13 cellular contexts compared by ENCODE assay signal in the genomic region with DNA sequence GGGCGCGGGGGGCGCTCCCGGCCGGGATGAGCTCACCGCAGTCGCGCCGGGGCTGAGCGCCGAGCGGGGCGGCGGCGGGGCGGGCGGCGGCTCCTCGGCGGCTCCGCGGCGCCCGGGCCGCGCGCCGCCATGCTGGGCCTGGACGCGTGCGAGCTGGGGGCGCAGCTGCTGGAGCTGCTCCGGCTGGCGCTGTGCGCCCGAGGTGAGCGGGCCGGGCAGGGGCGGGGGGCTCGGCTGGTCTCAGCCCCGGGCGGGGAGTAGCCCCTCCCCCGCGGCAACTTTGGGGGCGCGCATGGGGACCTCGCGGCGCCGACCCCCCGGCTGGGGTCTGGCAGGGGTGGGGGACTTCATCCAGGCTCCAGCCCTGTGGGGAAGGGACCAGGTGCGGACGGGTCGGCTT. TPM values are rescaled to one million over a fixed set of nuclear protein-coding genes. Genes with fewer than 3 reads are reported as not detected.
A peak's percentile ranks its signal among the peaks of the same experiment; 100 is the strongest.
DNase-seq lines count a peak whose midpoint lies in the region; ATAC-seq, FAIRE-seq and TF ChIP-seq lines count a peak whose summit lies in the region.
"Had no signal": no experiment of that assay in that cellular context is flagged by ENCODE, and none has a peak within 500 bp of the region (broad histone marks: within the 10 kb centered on the region; RNA-seq: fewer than 3 reads in every experiment).

Gene ARHGDIG (plus strand): TSS at position 40 of the 400 bp plus-strand sequence. CDS start 90 bp downstream, at position 130.

- no peak within 1 kb of the TSS for H3K27ac Mint-ChIP-seq in brain
- H3K27ac Mint-ChIP-seq: stimulated activated naive CD8-positive, alpha-beta T cell treated with anti-CD3 and anti-CD28 coated beads, Interleukin-15, Interleukin-2, amounts not matched to agents 100 ng/mL and 50 ng/mL, for 24 hours had no signal

- ATAC-seq in heart left ventricle (no peak), Right ventricle myocardium superior (ENCODE audit: poor library complexity) (no peak), lower lobe of right lung (no peak), HG02884 (IDR thresholded peaks at IDR 0.05; ENCODE audit: unreplicated experiment) (no peak)
- ATAC-seq: sciatic nerve had no signal

- DNase-seq in heart left ventricle (peak in 1 of 5 donors; percentile 53), Right ventricle myocardium superior (no peak), lower lobe of right lung (no peak), NOMO-1 treated with DMSO at 0.1 percent for 48 hours (lab: John Stamatoyannopoulos, UW; ENCODE audit: unreplicated experiment) (no peak), RCC 7860 (ENCODE audit: low spot score) (no peak)
- DNase-seq: activated gamma-delta T cell, NCI-H1694, T-helper 9 cell had no signal

- FAIRE-seq in RCC 7860 (lab: Jason Lieb, UNC): no peak

- peaks cover 5% of the 10 kb centered on the region for H3K4me1 Mint-ChIP-seq in brain

- peaks cover 43% of the 10 kb centered on the region for H3K27me3 Mint-ChIP-seq in brain

- peak within 1 kb of the TSS; percentile 15 to 58 (median 46) for H3K4me3 ChIP-seq in heart left ventricle
- peak within 1 kb of the TSS; percentile 39 for H3K4me3 ChIP-seq in lower lobe of right lung
- H3K4me3 ChIP-seq in urinary bladder (ENCODE audit: low read depth, low read length): peak within 1 kb of the TSS; percentile 35

- H3K9me3 ChIP-seq in heart left ventricle (no peaks in the 10 kb centered on the region), lower lobe of right lung (no peaks in the 10 kb centered on the region)

- 0 to 20% (median 1%) methylated on average over 3 to 54 of the region's 54 CpGs for WGBS in heart left ventricle, 4 donors
- WGBS in urinary bladder: under 1% methylated on average over 54 of the region's 54 CpGs

- peaks cover 0 to 40% (median 8%) of the 10 kb centered on the region in 9 donors for H3K27me3 ChIP-seq in heart left ventricle
- H3K27me3 ChIP-seq in lower lobe of right lung (ENCODE audit: low read depth): peaks cover 35% of the 10 kb centered on the region

- H3K4me1 ChIP-seq in heart left ventricle: peaks cover 0 to 35% (median 8%) of the 10 kb centered on the region in 12 donors
- H3K4me1 ChIP-seq in lower lobe of right lung: peaks cover 7% of the 10 kb centered on the region
- H3K4me1 ChIP-seq in urinary bladder (ENCODE audit: insufficient read depth): no peaks in the 10 kb centered on the region

- no peak within 1 kb of the TSS for H3K27ac ChIP-seq in heart left ventricle
- no peak within 1 kb of the TSS for H3K27ac ChIP-seq in lower lobe of right lung
- H3K27ac ChIP-seq in urinary bladder (ENCODE audit: low read depth): no peak within 1 kb of the TSS

- no peak for TF ChIP-seq POLR2A in heart left ventricle (IDR thresholded peaks at IDR 0.05)

- TF ChIP-seq CTCF in heart left ventricle (IDR thresholded peaks at IDR 0.05) (no peak), brain (conservative IDR thresholded peaks at IDR 0.05) (no peak), lower lobe of right lung (IDR thresholded peaks at IDR 0.05) (no peak)

- peaks cover 7% of the 10 kb centered on the region for H3K36me3 Mint-ChIP-seq in brain

- intact Hi-C loops in heart left ventricle (cut with DNase I): no loop called here
- intact Hi-C loops in Right ventricle myocardium superior (cut with DNase I): no loop called here
- intact Hi-C loops in lower lobe of right lung (cut with DNase I): no loop called here

- H3K4me3 Mint-ChIP-seq in brain: peak within 1 kb of the TSS; percentile 66 to 79 (median 75)
- H3K4me3 Mint-ChIP-seq: stimulated activated naive CD8-positive, alpha-beta T cell treated with anti-CD3 and anti-CD28 coated beads, Interleukin-15, Interleukin-2, amounts not matched to agents 100 ng/mL and 50 ng/mL, for 24 hours had no signal

- peaks cover 0 to 3% (median 0%) of the 10 kb centered on the region in 5 experiments for H3K9me3 Mint-ChIP-seq in brain
- H3K9me3 Mint-ChIP-seq: stimulated activated naive CD8-positive, alpha-beta T cell treated with anti-CD3 and anti-CD28 coated beads, Interleukin-15, Interleukin-2, amounts not matched to agents 100 ng/mL and 50 ng/mL, for 24 hours had no signal

- H3K36me3 ChIP-seq in heart left ventricle (no peaks in the 10 kb centered on the region), lower lobe of right lung (no peaks in the 10 kb centered on the region), urinary bladder (ENCODE audit: insufficient read depth) (no peaks in the 10 kb centered on the region)

RNA-seq across cellular contexts. Expression of gene ARHGDIG, which starts in this region (rescaled TPM):
- 10 to 100 TPM in 3 of 9 donors, 1 to 10 TPM in 6; 5.5 to 19.2 (median 8.2) TPM for total RNA-seq in heart left ventricle
- polyA plus RNA-seq in heart left ventricle: 10 to 100 TPM in 1 of 2 donors, under 1 TPM in 1; 0.26 to 11.4 TPM
- total RNA-seq in Right ventricle myocardium superior: 9.3 TPM
- 83.1 TPM for polyA plus RNA-seq in brain (ENCODE audit: insufficient read depth, low read depth, low replicate concordance)
- total RNA-seq in lower lobe of right lung: not detected
- 2.3 TPM for total RNA-seq in urinary bladder
- polyA plus RNA-seq in urinary bladder: 0.95 TPM
